ENCODE assay signal across 8 cellular contexts in genomic region chr1:114779722-114780121, GRCh38. TPM values are rescaled to one million over a fixed set of nuclear protein-coding genes. Genes with fewer than 3 reads are reported as not detected.
DNase-seq lines count a peak whose midpoint lies in the region; ATAC-seq and TF ChIP-seq lines count a peak whose summit lies in the region.

No MANE protein-coding gene starts in this region.

- H3K4me3 ChIP-seq in right atrium auricular region (peak overlapping the region; percentile 66 to 75), mononuclear cell (ENCODE audit: low read length) (peak overlapping the region; percentile 90)

- ATAC-seq in Right ventricle myocardium inferior (no peak), HG03139 (IDR thresholded peaks at IDR 0.05; ENCODE audit: unreplicated experiment) (no peak), HG03342 (IDR thresholded peaks at IDR 0.05; ENCODE audit: unreplicated experiment) (no peak), HG03135 (IDR thresholded peaks at IDR 0.05; ENCODE audit: unreplicated experiment) (no peak)

- POLR2A ChIA-PET in MCF 10A (lab: Yijun Ruan, JAX), result interaction anchor here (0.5 to 5.3 kb wide), 8 partner anchors 11 to 339 kb away, joined by 3 to 37 read pairs (median 4); partner anchors contain the start of genes CSDE1 and NRAS

- H3K36me3 Mint-ChIP-seq in MCF 10A (ENCODE audit: insufficient read depth, unreplicated experiment), result peaks cover 41% of the 10 kb centered on the region

- no peaks in the 10 kb centered on the region for H3K9me3 Mint-ChIP-seq in MCF 10A (ENCODE audit: unreplicated experiment)

- peaks cover 0 to 13% of the 10 kb centered on the region in 2 donors for H3K4me1 ChIP-seq in right atrium auricular region
- H3K4me1 ChIP-seq in mononuclear cell (ENCODE audit: insufficient read depth, low read length), result peaks cover 7% of the 10 kb centered on the region

- intact Hi-C loops in Right ventricle myocardium inferior (cut with DNase I) (loop anchor here (1.0 to 2.0 kb wide), 3 partner anchors 21 to 433 kb away; partner anchors contain the start of gene NRAS), MCF 10A (cut with micrococcal nuclease) (no loop called here)

- DNase-seq in right atrium auricular region (ENCODE audit: low spot score), result no peak
- DNase-seq in Right ventricle myocardium inferior (ENCODE audit: missing footprints), result no peak
- no peak for DNase-seq in MCF 10A (ENCODE audit: unreplicated experiment)
- no peak for DNase-seq in NK-92 (lab: John Stamatoyannopoulos, UW; ENCODE audit: unreplicated experiment)

- CTCF ChIA-PET in MCF 10A (lab: Yijun Ruan, JAX), result interaction anchor here (0.7 kb wide), 1 partner anchor 462 kb away, joined by 4 read pairs; no protein-coding TSS in a partner anchor

- H3K27me3 ChIP-seq in right atrium auricular region (no peaks in the 10 kb centered on the region), mononuclear cell (ENCODE audit: insufficient read depth, low read length) (no peaks in the 10 kb centered on the region)

- no TSS peak for BruUV-seq in MCF 10A (replicated peaks; lab: Mats Ljungman, UMichigan)

- H3K4me1 Mint-ChIP-seq in MCF 10A (ENCODE audit: insufficient read depth, unreplicated experiment), result no peaks in the 10 kb centered on the region

- H3K27ac Mint-ChIP-seq in MCF 10A (ENCODE audit: low read depth, unreplicated experiment), result peak overlapping the region; percentile 97

- peak overlapping the region; percentile 85 to 88 for H3K27ac ChIP-seq in right atrium auricular region

- H3K4me3 Mint-ChIP-seq in MCF 10A (ENCODE audit: unreplicated experiment), result peak overlapping the region; percentile 100

- H3K27me3 Mint-ChIP-seq in MCF 10A (ENCODE audit: insufficient read depth, unreplicated experiment), result peaks cover 11% of the 10 kb centered on the region

- no peaks in the 10 kb centered on the region for H3K36me3 ChIP-seq in right atrium auricular region

- no peaks in the 10 kb centered on the region for H3K9me3 ChIP-seq in right atrium auricular region
- no peaks in the 10 kb centered on the region for H3K9me3 ChIP-seq in mononuclear cell (ENCODE audit: low read depth, low read length)

- TF ChIP-seq CTCF in right atrium auricular region (IDR thresholded peaks at IDR 0.05) (no peak), MCF 10A (IDR thresholded peaks at IDR 0.05; ENCODE audit: unreplicated experiment) (no peak)

RNA-seq across cellular contexts. Expression of gene SIKE1, which starts 0.8 kb away (rescaled TPM):
- total RNA-seq in right atrium auricular region (10 to 100 TPM; 24.8 to 26.9 TPM), Right ventricle myocardium inferior (34.2 TPM), MCF 10A (2022) (66.2 and 74.1 TPM in 2 replicates), mononuclear cell (38.6 TPM)

RNA-seq across cellular contexts. Expression of gene CSDE1, which starts 21.9 kb away (rescaled TPM):
- total RNA-seq in right atrium auricular region (1,000 to 10,000 TPM in 1 of 2 donors, 100 to 1,000 TPM in 1; 917 to 1,380 TPM), Right ventricle myocardium inferior (873 TPM), MCF 10A (2022) (535 and 580 TPM in 2 replicates), mononuclear cell (921 TPM)
